In the genomic region with DNA sequence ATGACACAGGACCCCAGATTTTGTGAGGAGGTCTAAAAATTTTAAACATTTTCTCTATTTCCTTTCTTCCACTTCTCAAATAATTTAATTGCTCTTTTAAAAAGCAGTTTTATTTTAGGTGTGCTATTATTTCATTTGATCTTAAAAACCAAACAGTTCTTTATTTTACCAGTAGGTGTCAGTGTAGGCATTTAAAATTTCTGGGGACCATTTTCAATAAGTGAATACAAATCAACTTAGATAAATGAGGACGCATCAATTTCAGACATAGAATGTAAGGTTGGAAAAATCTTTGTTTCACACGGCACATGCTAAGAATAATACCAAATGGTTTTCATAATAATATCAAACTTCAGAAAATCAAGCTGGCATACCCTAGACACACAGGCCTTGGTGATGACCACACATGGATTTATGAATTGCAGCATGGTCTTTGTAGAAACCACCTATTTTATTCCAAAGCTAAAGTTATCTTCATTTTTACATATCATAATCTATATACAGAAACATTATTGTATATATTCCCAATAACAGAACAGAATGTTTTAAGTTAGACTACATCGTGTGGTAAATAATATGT, we compare ENCODE assay signal across 8 cellular contexts.
DNase-seq lines count a peak whose midpoint lies in the region; ATAC-seq, FAIRE-seq and TF ChIP-seq lines count a peak whose summit lies in the region.

No MANE protein-coding gene starts in this region.

- peak; percentile 99 for FAIRE-seq in A204.1 (lab: Jason Lieb, UNC)

- no peak overlapping the region for H3K4me3 ChIP-seq in dorsolateral prefrontal cortex
- H3K4me3 ChIP-seq in osteoblast (ENCODE audit: insufficient read depth, low read length), result no peak overlapping the region

- H3K79me2 ChIP-seq in osteoblast (ENCODE audit: insufficient read depth, low read length), result no peaks in the 10 kb centered on the region

- peak overlapping the region in 1 of 59 donors; percentile 32 for H3K27ac ChIP-seq in dorsolateral prefrontal cortex
- no peak overlapping the region for H3K27ac ChIP-seq in osteoblast (ENCODE audit: low read depth, low read length)

- TF ChIP-seq CTCF in dorsolateral prefrontal cortex (IDR thresholded peaks at IDR 0.05 in 54 of 56, conservative IDR thresholded peaks at IDR 0.05 in 2 of 56; ENCODE audit: low read depth in 1 of 56, partially characterized antibody in 56 of 56), result peak; percentile 66 to 93 (median 81)
- peak; percentile 53 for TF ChIP-seq CTCF in osteoblast (IDR thresholded peaks at IDR 0.05; ENCODE audit: extremely low read depth, low read depth, low read length)

- DNase-seq in NCI-H69 (lab: John Stamatoyannopoulos, UW), result peak; percentile 63
- DNase-seq in dorsolateral prefrontal cortex, result no peak
- DNase-seq in osteoblast (ENCODE audit: insufficient read length, low spot score, missing footprints), result no peak
- DNase-seq in stimulated activated CD4-positive, alpha-beta T cell treated with anti-CD3 and anti-CD28 coated beads, Interleukin-2, amount 100 ng/mL, for 48 hours, result no peak

- no peaks in the 10 kb centered on the region for H3K9me3 ChIP-seq in osteoblast (ENCODE audit: low read depth, low read length)

- no peak overlapping the region for H3K4me2 ChIP-seq in osteoblast (ENCODE audit: insufficient read depth, low read length)

- ATAC-seq in GM19351 (IDR thresholded peaks at IDR 0.05; ENCODE audit: unreplicated experiment) (peak; percentile 49), HG03378 (IDR thresholded peaks at IDR 0.05; ENCODE audit: unreplicated experiment) (no peak), GM18520 (IDR thresholded peaks at IDR 0.05; ENCODE audit: unreplicated experiment) (no peak)

- H4K20me1 ChIP-seq in osteoblast (ENCODE audit: insufficient read depth, low read length), result no peaks in the 10 kb centered on the region

- no peaks in the 10 kb centered on the region for H3K36me3 ChIP-seq in osteoblast (ENCODE audit: insufficient read depth, low read length)

- intact Hi-C loops in dorsolateral prefrontal cortex (cut with DNase I), result loop anchor here in 1 of 2 donors (5.0 kb wide), 1 partner anchor 51 kb away; no protein-coding TSS in a partner anchor

- H3K4me1 ChIP-seq in osteoblast (ENCODE audit: insufficient read depth, low read length), result no peaks in the 10 kb centered on the region

- H3K27me3 ChIP-seq in dorsolateral prefrontal cortex, result peaks cover 0 to 2% (median 0%) of the 10 kb centered on the region in 45 donors
- H3K27me3 ChIP-seq in osteoblast (ENCODE audit: insufficient read depth, low read length), result peaks cover 2% of the 10 kb centered on the region

- H2AFZ ChIP-seq in osteoblast (ENCODE audit: low read length), result no peak overlapping the region
